Comparison of ENCODE assay signal across 8 cellular contexts in the genomic region with DNA sequence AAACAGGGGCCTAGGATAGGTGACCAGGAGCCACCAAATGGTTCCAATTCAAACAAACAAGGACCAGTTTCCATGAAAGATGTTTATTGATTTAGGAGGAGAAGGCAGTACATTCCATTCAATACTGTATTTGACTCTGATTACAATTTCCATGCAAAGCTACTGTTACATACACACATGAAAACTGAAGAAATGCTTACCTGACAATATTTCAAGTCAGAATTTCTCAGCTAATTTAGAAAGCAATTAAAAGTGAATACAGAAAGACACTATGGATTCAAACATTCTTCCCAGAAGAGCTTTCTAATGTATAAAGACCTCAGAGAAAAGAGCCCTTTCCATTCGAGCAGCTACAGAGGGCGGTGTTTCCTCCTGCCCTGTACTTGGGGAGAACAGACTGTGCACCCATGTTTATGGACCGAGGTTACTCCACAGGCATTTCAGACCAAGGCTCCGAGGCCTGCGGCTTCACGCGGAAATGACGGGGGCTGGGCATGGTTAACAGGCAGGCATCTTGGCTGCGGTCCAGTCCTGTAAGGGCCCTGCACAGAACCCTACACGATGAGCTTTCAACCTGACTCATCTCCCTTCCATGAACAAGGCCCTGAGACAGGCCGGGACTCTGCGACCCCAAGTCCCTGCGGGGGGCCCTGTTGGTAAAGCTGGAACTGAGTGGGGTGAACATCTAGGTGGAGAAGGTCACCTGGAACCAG. TPM values are rescaled to one million over a fixed set of nuclear protein-coding genes. Genes with fewer than 3 reads are reported as not detected.
A peak's percentile ranks its signal among the peaks of the same experiment; 100 is the strongest.
DNase-seq lines count a peak whose midpoint lies in the region; ATAC-seq lines count a peak whose summit lies in the region.

No MANE protein-coding gene starts in this region.

- H3K36me3 ChIP-seq in SJSA1 = peaks cover 68% of the 10 kb centered on the region

- H3K4me3 ChIP-seq in SJSA1 = no peak overlapping the region

- peak; percentile 54 for DNase-seq in stimulated activated CD4-positive, alpha-beta T cell treated with anti-CD3 and anti-CD28 coated beads, Interleukin-15, amount 100 ng/mL, for 24 hours
- no peak for DNase-seq in stimulated activated CD4-positive, alpha-beta T cell treated with anti-CD3 and anti-CD28 coated beads, Interleukin-12 subunit alpha, Interleukin-12 subunit beta, amount 100 ng/mL, for 4 hours
- DNase-seq in SJSA1 (ENCODE audit: low read depth in 1 of 2, low spot score in 2 of 2) (peak; percentile 55 to 85), epidermal melanocyte (ENCODE audit: insufficient read length, low spot score) (peak; percentile 80), renal cortical epithelial cell (ENCODE audit: low read depth) (peak; percentile 63), cerebellum (ENCODE audit: low spot score) (no peak)

- H3K27me3 ChIP-seq in SJSA1 (replicated peaks) = no peaks in the 10 kb centered on the region

- no peak overlapping the region for H3K27ac ChIP-seq in SJSA1

- H3K9me3 ChIP-seq in SJSA1 (replicated peaks) = no peaks in the 10 kb centered on the region

- H3K4me1 ChIP-seq in SJSA1 (replicated peaks) = peaks cover 15% of the 10 kb centered on the region

- ATAC-seq in GM18870 (IDR thresholded peaks at IDR 0.05; ENCODE audit: unreplicated experiment) (no peak), HG03139 (IDR thresholded peaks at IDR 0.05; ENCODE audit: unreplicated experiment) (no peak)

RNA-seq across cellular contexts. Expression of gene TCFL5, which starts 25.7 kb away (rescaled TPM):
- 6.3 and 12.8 TPM in 2 replicates for total RNA-seq in SJSA1 (2014; rRNA removed; shearing (Covaris generic))
- 10.4 and 11.7 TPM in 2 replicates for total RNA-seq in renal cortical epithelial cell
- 9.3 TPM for total RNA-seq in cerebellum

RNA-seq across cellular contexts. Expression of gene DIDO1, which starts 39.0 kb away (rescaled TPM):
- 42.9 and 50.4 TPM in 2 replicates for total RNA-seq in SJSA1 (2014; rRNA removed; shearing (Covaris generic))
- total RNA-seq in renal cortical epithelial cell (25.7 and 58.1 TPM in 2 replicates), cerebellum (54.3 TPM)

RNA-seq across cellular contexts. Expression of gene GID8, which starts 50.6 kb away (rescaled TPM):
- 14.2 and 20.7 TPM in 2 replicates for total RNA-seq in SJSA1 (2014; rRNA removed; shearing (Covaris generic))
- total RNA-seq in renal cortical epithelial cell = 37.0 and 47.5 TPM in 2 replicates
- total RNA-seq in cerebellum = 34.3 TPM

Comparison
In these comparisons a context has a peak if more than half of its experiments do, and no peak if none do; other contexts are left out.
1. DNase-seq: peak in stimulated activated CD4-positive, alpha-beta T cell treated with anti-CD3 and anti-CD28 coated beads, Interleukin-15, amount 100 ng/mL, for 24 hours (single experiment), SJSA1 (2 of 2), epidermal melanocyte (single experiment) and renal cortical epithelial cell (single experiment); none in stimulated activated CD4-positive, alpha-beta T cell treated with anti-CD3 and anti-CD28 coated beads, Interleukin-12 subunit alpha, Interleukin-12 subunit beta, amount 100 ng/mL, for 4 hours (single experiment) and cerebellum (single experiment).